In genomic region chr17:21289175-21289901, GRCh38 we compare ENCODE assay signal across 11 cellular contexts. TPM values are rescaled to one million over a fixed set of nuclear protein-coding genes. Genes with fewer than 3 reads are reported as not detected.
DNase-seq lines count a peak whose midpoint lies in the region; ATAC-seq and TF ChIP-seq lines count a peak whose summit lies in the region.
"Had no signal": no experiment of that assay in that cellular context is flagged by ENCODE, and none has a peak within 500 bp of the region (broad histone marks: within the 10 kb centered on the region; RNA-seq: fewer than 3 reads in every experiment).

No MANE protein-coding gene starts in this region.

- H3K9me3 ChIP-seq in muscle layer of duodenum (ENCODE audit: control insufficient read depth in 1 of 2, low read length in 2 of 2) (no peaks in the 10 kb centered on the region), vagina (no peaks in the 10 kb centered on the region)

- no peak for TF ChIP-seq POLR2A in vagina (IDR thresholded peaks at IDR 0.05)

- DNase-seq in stimulated activated naive CD8-positive, alpha-beta T cell treated with anti-CD3 and anti-CD28 coated beads, Interleukin-15, Interleukin-2, amounts not matched to agents 100 U/mL and 50 U/mL, for 24 hours: no peak
- DNase-seq in activated naive CD8-positive, alpha-beta T cell treated with anti-CD3 and anti-CD28 coated beads, Interleukin-2, amount 10 ng/mL, durations not matched to agents 7 days and 5 days: no peak
- no peak for DNase-seq in vagina (ENCODE audit: extremely low spot score in 2 of 2)
- DNase-seq in NCI-H2081 treated with DMSO at 0.1 percent for 48 hours (lab: John Stamatoyannopoulos, UW): no peak
- DNase-seq: GOT3, NCI-H2107 had no signal

- no peak for ATAC-seq in stimulated activated naive CD8-positive, alpha-beta T cell treated with anti-CD3 and anti-CD28 coated beads, Interleukin-15, Interleukin-2, amounts not matched to agents 100 U/mL and 50 U/mL, for 24 hours
- no peak for ATAC-seq in activated naive CD8-positive, alpha-beta T cell treated with anti-CD3 and anti-CD28 coated beads, Interleukin-2, amount 10 ng/mL, durations not matched to agents 7 days and 5 days (ENCODE audit: low read depth)
- no peak for ATAC-seq in HG03025 (IDR thresholded peaks at IDR 0.05; ENCODE audit: low FRiP score, unreplicated experiment)
- ATAC-seq in GM21367 (IDR thresholded peaks at IDR 0.05; ENCODE audit: unreplicated experiment): no peak

- POLR2A ChIA-PET in activated naive CD8-positive, alpha-beta T cell treated with anti-CD3 and anti-CD28 coated beads, Interleukin-2, amount 10 ng/mL, durations not matched to agents 7 days and 5 days (lab: Charles Lee): no interaction called here

- H3K27me3 Mint-ChIP-seq in stimulated activated naive CD8-positive, alpha-beta T cell treated with anti-CD3 and anti-CD28 coated beads, Interleukin-15, Interleukin-2, amounts not matched to agents 100 ng/mL and 50 ng/mL, for 24 hours: no peaks in the 10 kb centered on the region
- no peaks in the 10 kb centered on the region for H3K27me3 Mint-ChIP-seq in activated naive CD8-positive, alpha-beta T cell treated with anti-CD3 and anti-CD28 coated beads, Interleukin-2, amount 10 ng/mL, durations not matched to agents 7 days and 5 days
- H3K27me3 Mint-ChIP-seq: type B pancreatic cell had no signal

- peak overlapping the region; percentile 99 for H3K27ac Mint-ChIP-seq in stimulated activated naive CD8-positive, alpha-beta T cell treated with anti-CD3 and anti-CD28 coated beads, Interleukin-15, Interleukin-2, amounts not matched to agents 100 ng/mL and 50 ng/mL, for 24 hours
- H3K27ac Mint-ChIP-seq in activated naive CD8-positive, alpha-beta T cell treated with anti-CD3 and anti-CD28 coated beads, Interleukin-2, amount 10 ng/mL, durations not matched to agents 7 days and 5 days: peak overlapping the region; percentile 92

- TF ChIP-seq CTCF in vagina (IDR thresholded peaks at IDR 0.05): no peak

- H3K36me3 Mint-ChIP-seq in stimulated activated naive CD8-positive, alpha-beta T cell treated with anti-CD3 and anti-CD28 coated beads, Interleukin-15, Interleukin-2, amounts not matched to agents 100 ng/mL and 50 ng/mL, for 24 hours (ENCODE audit: low read depth): peaks cover 59% of the 10 kb centered on the region
- peaks cover 3% of the 10 kb centered on the region for H3K36me3 Mint-ChIP-seq in activated naive CD8-positive, alpha-beta T cell treated with anti-CD3 and anti-CD28 coated beads, Interleukin-2, amount 10 ng/mL, durations not matched to agents 7 days and 5 days
- H3K36me3 Mint-ChIP-seq: type B pancreatic cell had no signal

- H3K27ac ChIP-seq in muscle layer of duodenum (ENCODE audit: low read length) (peak overlapping the region; percentile 99), vagina (peak overlapping the region; percentile 29)

- no peaks in the 10 kb centered on the region for H3K9me3 Mint-ChIP-seq in stimulated activated naive CD8-positive, alpha-beta T cell treated with anti-CD3 and anti-CD28 coated beads, Interleukin-15, Interleukin-2, amounts not matched to agents 100 ng/mL and 50 ng/mL, for 24 hours
- H3K9me3 Mint-ChIP-seq in activated naive CD8-positive, alpha-beta T cell treated with anti-CD3 and anti-CD28 coated beads, Interleukin-2, amount 10 ng/mL, durations not matched to agents 7 days and 5 days: no peaks in the 10 kb centered on the region
- H3K9me3 Mint-ChIP-seq: type B pancreatic cell had no signal

- H3K4me1 ChIP-seq in muscle layer of duodenum (ENCODE audit: control insufficient read depth in 1 of 2, insufficient read depth in 2 of 2, low read length in 2 of 2) (peaks cover 27 to 46% of the 10 kb centered on the region in 2 donors), vagina (peaks cover 54% of the 10 kb centered on the region)

- intact Hi-C loops in vagina (cut with DNase I): loop anchor here (10.0 kb wide), 1 partner anchor 165 kb away; the partner anchor contains the start of gene DHRS7B

- H3K36me3 ChIP-seq in muscle layer of duodenum (ENCODE audit: control insufficient read depth in 1 of 2, insufficient read depth in 2 of 2, low read length in 2 of 2): peaks cover 4 to 8% of the 10 kb centered on the region in 2 donors
- H3K36me3 ChIP-seq in vagina: no peaks in the 10 kb centered on the region

- peak overlapping the region in 1 of 2 donors; percentile 96 for H3K4me3 ChIP-seq in muscle layer of duodenum (ENCODE audit: low read depth in 1 of 2, low read length in 2 of 2)
- no peak overlapping the region for H3K4me3 ChIP-seq in vagina

- H3K4me1 Mint-ChIP-seq in stimulated activated naive CD8-positive, alpha-beta T cell treated with anti-CD3 and anti-CD28 coated beads, Interleukin-15, Interleukin-2, amounts not matched to agents 100 ng/mL and 50 ng/mL, for 24 hours (ENCODE audit: low read depth): peaks cover 62% of the 10 kb centered on the region
- peaks cover 26% of the 10 kb centered on the region for H3K4me1 Mint-ChIP-seq in activated naive CD8-positive, alpha-beta T cell treated with anti-CD3 and anti-CD28 coated beads, Interleukin-2, amount 10 ng/mL, durations not matched to agents 7 days and 5 days

- H3K27me3 ChIP-seq in muscle layer of duodenum (ENCODE audit: low read depth, low read length): no peaks in the 10 kb centered on the region
- no peaks in the 10 kb centered on the region for H3K27me3 ChIP-seq in vagina

- peak overlapping the region; percentile 100 for H3K4me3 Mint-ChIP-seq in stimulated activated naive CD8-positive, alpha-beta T cell treated with anti-CD3 and anti-CD28 coated beads, Interleukin-15, Interleukin-2, amounts not matched to agents 100 ng/mL and 50 ng/mL, for 24 hours
- no peak overlapping the region for H3K4me3 Mint-ChIP-seq in activated naive CD8-positive, alpha-beta T cell treated with anti-CD3 and anti-CD28 coated beads, Interleukin-2, amount 10 ng/mL, durations not matched to agents 7 days and 5 days
- H3K4me3 Mint-ChIP-seq: type B pancreatic cell had no signal

RNA-seq across cellular contexts. Expression of gene MAP2K3, which starts 4.8 kb away (rescaled TPM):
- total RNA-seq in activated naive CD8-positive, alpha-beta T cell treated with anti-CD3 and anti-CD28 coated beads, Interleukin-2, amount 10 ng/mL, durations not matched to agents 7 days and 5 days: 10 to 100 TPM; 53.6 to 56.8 TPM
- 21.6 TPM for total RNA-seq in vagina

RNA-seq across cellular contexts. Expression of gene NATD1, which starts 36.1 kb away (rescaled TPM):
- total RNA-seq in activated naive CD8-positive, alpha-beta T cell treated with anti-CD3 and anti-CD28 coated beads, Interleukin-2, amount 10 ng/mL, durations not matched to agents 7 days and 5 days: 1 to 10 TPM; 5.4 to 5.7 TPM
- 4.2 TPM for total RNA-seq in vagina
